In genomic region chr1:205693421-205693991, GRCh38 we compare ENCODE assay signal across 1 cellular context.
TF ChIP-seq lines count a peak whose summit lies in the region.

No MANE protein-coding gene starts in this region.

TF ChIP-seq in IMR-90, 13 proteins besides CTCF, POLR2A, EP300 and RAD21:
- no peak for TF ChIP-seq MAZ (IDR thresholded peaks at IDR 0.05; ENCODE audit: borderline replicate concordance, low read depth, low read length)
- TF ChIP-seq ELK1 (IDR thresholded peaks at IDR 0.05; ENCODE audit: borderline replicate concordance, low read depth, low read length) = no peak
- no peak for TF ChIP-seq NFE2L2 (IDR thresholded peaks at IDR 0.05; ENCODE audit: low read depth, low read length)
- no peak for TF ChIP-seq MXI1 (IDR thresholded peaks at IDR 0.05; ENCODE audit: borderline replicate concordance, low read depth, low read length)
- no peak for TF ChIP-seq RFX5 (IDR thresholded peaks at IDR 0.05; ENCODE audit: low read depth, low read length)
- no peak for TF ChIP-seq CHD1 (IDR thresholded peaks at IDR 0.05; ENCODE audit: low read depth, low read length)
- TF ChIP-seq FOS (IDR thresholded peaks at IDR 0.05; ENCODE audit: low read depth, low read length) = no peak
- no peak for TF ChIP-seq CEBPB (IDR thresholded peaks at IDR 0.05; ENCODE audit: low read depth, low read length)
- no peak for TF ChIP-seq SMC3 (IDR thresholded peaks at IDR 0.05; ENCODE audit: low read depth, low read length)
TF ChIP-seq in IMR-90: peak in this region for 0.
